8 cellular contexts compared by ENCODE assay signal in the genomic region with DNA sequence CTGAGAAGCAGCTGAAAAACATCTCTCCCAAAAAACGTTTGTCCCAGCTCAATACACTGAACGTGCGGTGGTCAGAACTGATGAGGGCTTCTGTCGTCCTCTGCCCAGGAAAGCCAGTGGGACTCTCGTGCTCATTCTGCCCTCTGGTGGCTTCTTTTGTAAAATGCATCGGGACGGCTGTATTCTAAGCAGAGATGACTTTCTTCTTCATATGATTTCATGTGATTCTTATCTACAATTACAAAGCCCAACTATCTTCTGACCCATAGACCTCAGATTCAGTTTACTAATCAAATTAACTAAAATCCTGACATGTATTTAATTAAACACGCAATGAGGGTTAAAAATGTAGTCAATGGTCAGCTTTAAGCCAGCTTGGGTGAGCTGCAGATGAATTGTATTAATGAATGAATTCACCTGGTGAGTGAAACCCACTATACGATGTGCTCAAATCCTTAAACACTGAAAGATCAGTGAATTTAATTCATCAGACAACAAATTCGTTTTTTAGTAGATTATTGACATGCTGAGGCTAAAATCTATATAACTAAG.
DNase-seq lines count a peak whose midpoint lies in the region; ATAC-seq and TF ChIP-seq lines count a peak whose summit lies in the region.

No MANE protein-coding gene starts in this region.

- H3K27me3 Mint-ChIP-seq in H9 (ENCODE audit: low read depth) (peaks cover 14% of the 10 kb centered on the region), T-cell (peaks cover 36 to 37% of the 10 kb centered on the region in 2 donors)

- CTCF ChIA-PET in T-cell (lab: Charles Lee) = interaction anchor here (0.6 to 2.7 kb wide), 6 partner anchors 10 to 1560 kb away, joined by 4 to 13 read pairs (median 6); no protein-coding TSS in a partner anchor

- no peak overlapping the region for H3K23ac ChIP-seq in H9 (ENCODE audit: insufficient read length, low read depth, low read length)

- no peak overlapping the region for H3K9ac ChIP-seq in H9 (ENCODE audit: extremely low read depth, insufficient read length, low read length)

- TF ChIP-seq POLR2A in adrenal gland (IDR thresholded peaks at IDR 0.05) = no peak

- H3K27ac Mint-ChIP-seq in H9 = no peak overlapping the region
- H3K27ac Mint-ChIP-seq in T-cell = no peak overlapping the region

- H2BK20ac ChIP-seq in H9 (ENCODE audit: low read depth, low read length, poor library complexity, severe bottlenecking) = no peak overlapping the region

- no peak overlapping the region for H3K14ac ChIP-seq in H9 (ENCODE audit: insufficient read depth, low read length)

- TF ChIP-seq CTCF in H9 (conservative IDR thresholded peaks at IDR 0.05) (peak; percentile 82), adrenal gland (IDR thresholded peaks at IDR 0.05) (peak; percentile 40 to 73 (median 58)), left ventricle myocardium inferior (IDR thresholded peaks at IDR 0.05; ENCODE audit: borderline replicate concordance) (peak; percentile 84)

- H2BK12ac ChIP-seq in H9 (ENCODE audit: insufficient read length, low read depth, low read length) = no peak overlapping the region

- H3K4me3 ChIP-seq in adrenal gland (peak overlapping the region in 1 of 4 donors; percentile 10), left ventricle myocardium inferior (no peak overlapping the region)

- no peaks in the 10 kb centered on the region for H3K9me3 ChIP-seq in H9 (ENCODE audit: control insufficient read depth, low read depth, low read length)
- H3K9me3 ChIP-seq in adrenal gland (replicated peaks in 1 of 3) = no peaks in the 10 kb centered on the region
- H3K9me3 ChIP-seq in left ventricle myocardium inferior (replicated peaks) = no peaks in the 10 kb centered on the region

- no peaks in the 10 kb centered on the region for H3K79me2 ChIP-seq in H9 (ENCODE audit: insufficient read depth, low read length)

- POLR2A ChIA-PET in T-cell (lab: Charles Lee) = no interaction called here

- no peak overlapping the region for H3K18ac ChIP-seq in H9 (ENCODE audit: insufficient read length, low read depth, low read length)

- no CpG with 5 or more reads among the region's 10 CpGs for WGBS in H9 (ENCODE audit: extremely low coverage, insufficient read length, low lambda C conversion rate)
- whole genome bisulfite sequencing in adrenal gland, 4 donors = 1 to 4% (median 2%) methylated on average over 10 of the region's 10 CpGs

- H2BK120ac ChIP-seq in H9 (ENCODE audit: low read depth, low read length, poor library complexity, severe bottlenecking) = no peak overlapping the region

- no peak overlapping the region for H3K4ac ChIP-seq in H9 (ENCODE audit: low read depth, low read length)

- no peak overlapping the region for H2BK5ac ChIP-seq in H9 (ENCODE audit: insufficient read length, low read length)

- H2BK15ac ChIP-seq in H9 (ENCODE audit: low read depth, low read length) = no peak overlapping the region

- H3K36me3 ChIP-seq in adrenal gland (replicated peaks in 1 of 2) = no peaks in the 10 kb centered on the region
- H3K36me3 ChIP-seq in left ventricle myocardium inferior = no peaks in the 10 kb centered on the region

- H2AK5ac ChIP-seq in H9 (ENCODE audit: insufficient read length, low read length) = no peak overlapping the region

- H3K27me3 ChIP-seq in H9 (ENCODE audit: insufficient read depth, low read length) = no peaks in the 10 kb centered on the region
- peaks cover 12% of the 10 kb centered on the region for H3K27me3 ChIP-seq in adrenal gland
- H3K27me3 ChIP-seq in left ventricle myocardium inferior (ENCODE audit: low read depth) = peaks cover 82% of the 10 kb centered on the region

- no peaks in the 10 kb centered on the region for H3K79me1 ChIP-seq in H9 (ENCODE audit: insufficient read depth, low read depth, low read length, poor library complexity, severe bottlenecking)

- H2AFZ ChIP-seq in H9 (ENCODE audit: low read length) = no peak overlapping the region

- H3K36me3 Mint-ChIP-seq in H9 (ENCODE audit: insufficient read depth in 1 of 3, low read depth in 3 of 3) = no peaks in the 10 kb centered on the region
- H3K36me3 Mint-ChIP-seq in T-cell = no peaks in the 10 kb centered on the region

- H3K9me3 Mint-ChIP-seq in H9 = no peaks in the 10 kb centered on the region
- no peaks in the 10 kb centered on the region for H3K9me3 Mint-ChIP-seq in T-cell

- H4K91ac ChIP-seq in H9 (ENCODE audit: insufficient read length, low read depth, low read length) = no peak overlapping the region

- no peak overlapping the region for H3K4me2 ChIP-seq in H9 (ENCODE audit: insufficient read depth, insufficient read length, low read length)

- intact Hi-C loops in adrenal gland (cut with DNase I) (loop anchor here in 1 of 2 donors (10.0 kb wide), 1 partner anchor 965 kb away; no protein-coding TSS in a partner anchor), left ventricle myocardium inferior (cut with micrococcal nuclease) (no loop called here)

- no peak overlapping the region for H4K5ac ChIP-seq in H9 (ENCODE audit: insufficient read length, low read depth, low read length)

- no peak overlapping the region for H3T11ph ChIP-seq in H9 (ENCODE audit: low read length)

- no peak overlapping the region for H3K56ac ChIP-seq in H9 (ENCODE audit: insufficient read length, low read depth, low read length)

- no peak overlapping the region for H4K8ac ChIP-seq in H9 (replicated peaks; ENCODE audit: insufficient read length, low read depth, low read length)

- no peaks in the 10 kb centered on the region for H3K23me2 ChIP-seq in H9 (ENCODE audit: insufficient read length, low read depth, low read length, poor library complexity, severe bottlenecking)

- H3K4me1 ChIP-seq in H9 (ENCODE audit: insufficient read depth, low read length) (no peaks in the 10 kb centered on the region), adrenal gland (replicated peaks in 1 of 2) (peaks cover 0 to 4% of the 10 kb centered on the region in 2 donors), left ventricle myocardium inferior (peaks cover 3% of the 10 kb centered on the region)

- H3K4me3 Mint-ChIP-seq in H9 (no peak overlapping the region), T-cell (peak overlapping the region; percentile 43 to 54 (median 50))

- peak; percentile 53 to 75 (median 58) for ATAC-seq in T-cell (replicated peaks in 1 of 4)
- ATAC-seq in HG03097 (IDR thresholded peaks at IDR 0.05; ENCODE audit: low FRiP score, unreplicated experiment) = no peak

- H3K27ac ChIP-seq in H9 (ENCODE audit: insufficient read length, low read depth, low read length) = no peak overlapping the region
- H3K27ac ChIP-seq in adrenal gland = no peak overlapping the region
- no peak overlapping the region for H3K27ac ChIP-seq in left ventricle myocardium inferior (replicated peaks)

- peak; percentile 81 for DNase-seq in GM03348 (ENCODE audit: low spot score)
- peak; percentile 75 for DNase-seq in H9
- DNase-seq in NCI-H1048 (lab: John Stamatoyannopoulos, UW) = peak; percentile 26
- DNase-seq in T-cell = peak in 30 of 34 experiments; percentile 1 to 42 (median 20)
- DNase-seq in adrenal gland = peak; percentile 35 to 81 (median 68)
- peak; percentile 19 for DNase-seq in left ventricle myocardium inferior
- DNase-seq in retina = peak; percentile 76

- H3K4me1 Mint-ChIP-seq in H9 = peaks cover 0 to 12% of the 10 kb centered on the region in 2 experiments; a peak in 2 of 4 replicates
- peaks cover 0 to 5% (median 0%) of the 10 kb centered on the region in 3 donors for H3K4me1 Mint-ChIP-seq in T-cell

- no peaks in the 10 kb centered on the region for H4K20me1 ChIP-seq in H9 (ENCODE audit: control insufficient read depth, insufficient read depth, insufficient read length)

Comparison
In these comparisons a context has a peak if more than half of its experiments do, and no peak if none do; other contexts are left out.
1. DNase-seq: peak in every context shown above with its lines; median percentile 81 in GM03348; 76 in retina; 75 in H9; 68 in adrenal gland; 26 in NCI-H1048; 20 in T-cell; 19 in left ventricle myocardium inferior.
2. H3K4me3 Mint-ChIP-seq: peak in T-cell (3 of 3); none in H9 (0 of 2).
3. Peak in every context shown above with its lines, with median percentiles within 50 percentile points of each other: CTCF ChIP-seq.